In genomic region chr9:111678293-111678692, GRCh38 we compare ENCODE assay signal across 1 cellular context.
TF ChIP-seq lines count a peak whose summit lies in the region.

No MANE protein-coding gene starts in this region.

TF ChIP-seq in HepG2, 621 proteins besides CTCF, POLR2A, EP300 and RAD21 (continued from another document and continues in another):
- TF ChIP-seq ZNF609 (CRISPR knock-in tag; IDR thresholded peaks at IDR 0.05; ENCODE audit: borderline replicate concordance) (no peak), ZNF276 (CRISPR knock-in tag; IDR thresholded peaks at IDR 0.05; ENCODE audit: low read depth) (no peak), ZBTB10 (CRISPR knock-in tag; IDR thresholded peaks at IDR 0.05; ENCODE audit: borderline replicate concordance) (no peak), ZNF747 (CRISPR knock-in tag; IDR thresholded peaks at IDR 0.05; ENCODE audit: borderline replicate concordance) (no peak), ZNF20 (CRISPR knock-in tag; IDR thresholded peaks at IDR 0.05) (no peak), ZNF335 (CRISPR knock-in tag; IDR thresholded peaks at IDR 0.05) (no peak), KDM2A (CRISPR knock-in tag; IDR thresholded peaks at IDR 0.05; ENCODE audit: borderline replicate concordance, low read depth) (0 out of 2 replicates have a peak, but pooled peaks have one; percentile 37), TAF1 (CRISPR knock-in tag; IDR thresholded peaks at IDR 0.05) (no peak), ZKSCAN1 (IDR thresholded peaks at IDR 0.05; ENCODE audit: low read length) (peak; percentile 42; the same call in 1 of the 2 replicates), PAXIP1 (CRISPR knock-in tag; conservative IDR thresholded peaks at IDR 0.05) (0 out of 2 replicates have a peak, but pooled peaks have one; percentile 31), ZBTB3 (CRISPR knock-in tag; IDR thresholded peaks at IDR 0.05; ENCODE audit: borderline replicate concordance, low read depth) (no peak), MEIS2 (CRISPR knock-in tag; IDR thresholded peaks at IDR 0.05) (no peak), ZBTB20 (CRISPR knock-in tag; IDR thresholded peaks at IDR 0.05; ENCODE audit: borderline replicate concordance, low read depth) (no peak), ZNF564 (CRISPR knock-in tag; IDR thresholded peaks at IDR 0.05) (no peak), ASH2L (IDR thresholded peaks at IDR 0.05; ENCODE audit: insufficient read length, low read depth, low read length) (no peak), RELA (CRISPR knock-in tag; IDR thresholded peaks at IDR 0.05) (no peak), MXI1 (IDR thresholded peaks at IDR 0.05; ENCODE audit: borderline replicate concordance, low read depth, low read length) (no peak), NONO (IDR thresholded peaks at IDR 0.05) (no peak), NONO (CRISPR knock-in tag; conservative IDR thresholded peaks at IDR 0.05) (no peak), ZBTB4 (CRISPR knock-in tag; IDR thresholded peaks at IDR 0.05; ENCODE audit: borderline replicate concordance) (no peak), KLF16 (CRISPR knock-in tag; IDR thresholded peaks at IDR 0.05) (no peak), TRIM22 (IDR thresholded peaks at IDR 0.05) (no peak), ATF2 (CRISPR knock-in tag; IDR thresholded peaks at IDR 0.05) (0 out of 2 replicates have a peak, but pooled peaks have one; percentile 37), ZNF224 (CRISPR knock-in tag; IDR thresholded peaks at IDR 0.05) (no peak), WIZ (CRISPR knock-in tag; IDR thresholded peaks at IDR 0.05) (no peak), ZNF530 (CRISPR knock-in tag; IDR thresholded peaks at IDR 0.05; ENCODE audit: low read depth) (no peak), CERS6 (CRISPR knock-in tag; IDR thresholded peaks at IDR 0.05) (no peak), TCF7 (IDR thresholded peaks at IDR 0.05; ENCODE audit: low read depth) (no peak), RCOR2 (CRISPR knock-in tag; IDR thresholded peaks at IDR 0.05) (no peak), ZBTB38 (CRISPR knock-in tag; IDR thresholded peaks at IDR 0.05) (0 out of 2 replicates have a peak, but pooled peaks have one; percentile 47), MATR3 (CRISPR knock-in tag; IDR thresholded peaks at IDR 0.05) (no peak), FOXJ3 (CRISPR knock-in tag; IDR thresholded peaks at IDR 0.05; ENCODE audit: borderline replicate concordance) (no peak), ZNF121 (CRISPR knock-in tag; IDR thresholded peaks at IDR 0.05) (peak; percentile 94), ZNF619 (CRISPR knock-in tag; IDR thresholded peaks at IDR 0.05) (no peak), ERF (CRISPR knock-in tag; IDR thresholded peaks at IDR 0.05) (no peak), HDAC1 (CRISPR knock-in tag; IDR thresholded peaks at IDR 0.05) (no peak), KLF9 (CRISPR knock-in tag; IDR thresholded peaks at IDR 0.05; ENCODE audit: low read depth) (no peak), YEATS2 (CRISPR knock-in tag; IDR thresholded peaks at IDR 0.05; ENCODE audit: borderline replicate concordance) (no peak; the same call in 1 of the 2 replicates), FOXK2 (IDR thresholded peaks at IDR 0.05) (no peak)
- TF ChIP-seq, protein P1, sequence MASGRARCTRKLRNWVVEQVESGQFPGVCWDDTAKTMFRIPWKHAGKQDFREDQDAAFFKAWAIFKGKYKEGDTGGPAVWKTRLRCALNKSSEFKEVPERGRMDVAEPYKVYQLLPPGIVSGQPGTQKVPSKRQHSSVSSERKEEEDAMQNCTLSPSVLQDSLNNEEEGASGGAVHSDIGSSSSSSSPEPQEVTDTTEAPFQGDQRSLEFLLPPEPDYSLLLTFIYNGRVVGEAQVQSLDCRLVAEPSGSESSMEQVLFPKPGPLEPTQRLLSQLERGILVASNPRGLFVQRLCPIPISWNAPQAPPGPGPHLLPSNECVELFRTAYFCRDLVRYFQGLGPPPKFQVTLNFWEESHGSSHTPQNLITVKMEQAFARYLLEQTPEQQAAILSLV (CRISPR knock-in tag; IDR thresholded peaks at IDR 0.05; ENCODE audit: borderline replicate concordance) = no peak
